ENCODE assay signal across 12 cellular contexts in genomic region chr3:52218454-52218853, GRCh38. TPM values are rescaled to one million over a fixed set of nuclear protein-coding genes. Genes with fewer than 3 reads are reported as not detected.
A peak's percentile ranks its signal among the peaks of the same experiment; 100 is the strongest.
DNase-seq lines count a peak whose midpoint lies in the region; ATAC-seq, FAIRE-seq and TF ChIP-seq lines count a peak whose summit lies in the region.
"Had no signal": no experiment of that assay in that cellular context is flagged by ENCODE, and none has a peak within 500 bp of the region (broad histone marks: within the 10 kb centered on the region; RNA-seq: fewer than 3 reads in every experiment).

No MANE protein-coding gene starts in this region.

- H3K4me1 Mint-ChIP-seq in activated naive CD8-positive, alpha-beta T cell treated with anti-CD3 and anti-CD28 coated beads, Interleukin-2, amount 10 ng/mL, durations not matched to agents 7 days and 5 days: peaks cover 50% of the 10 kb centered on the region

- intact Hi-C loops in vagina (cut with DNase I): loop anchor here (5.0 kb wide), 1 partner anchor 54 kb away; no protein-coding TSS in a partner anchor

- peak overlapping the region; percentile 58 for H3K27ac ChIP-seq in vagina

- no peaks in the 10 kb centered on the region for H3K9me3 ChIP-seq in mucosa of stomach (ENCODE audit: control insufficient read depth, low read length)
- H3K9me3 ChIP-seq in vagina: no peaks in the 10 kb centered on the region
- H3K9me3 ChIP-seq: Caco-2, pancreas had no signal

- H3K27me3 Mint-ChIP-seq in activated naive CD8-positive, alpha-beta T cell treated with anti-CD3 and anti-CD28 coated beads, Interleukin-2, amount 10 ng/mL, durations not matched to agents 7 days and 5 days: no peaks in the 10 kb centered on the region

- peak overlapping the region; percentile 93 for H3K27ac Mint-ChIP-seq in activated naive CD8-positive, alpha-beta T cell treated with anti-CD3 and anti-CD28 coated beads, Interleukin-2, amount 10 ng/mL, durations not matched to agents 7 days and 5 days

- no peak for TF ChIP-seq CTCF in vagina (IDR thresholded peaks at IDR 0.05)

- H3K36me3 Mint-ChIP-seq in activated naive CD8-positive, alpha-beta T cell treated with anti-CD3 and anti-CD28 coated beads, Interleukin-2, amount 10 ng/mL, durations not matched to agents 7 days and 5 days: peaks cover 28% of the 10 kb centered on the region

- peak; percentile 48 for DNase-seq in stimulated activated CD4-positive, alpha-beta T cell treated with anti-CD3 and anti-CD28 coated beads, Interleukin-15, amount 100 ng/mL, for 24 hours
- no peak for DNase-seq in stimulated activated CD4-positive, alpha-beta T cell treated with anti-CD3 and anti-CD28 coated beads, Interleukin-4, amount 100 ng/mL, for 4 hours
- peak; percentile 60 for DNase-seq in activated naive CD8-positive, alpha-beta T cell treated with anti-CD3 and anti-CD28 coated beads, Interleukin-2, amount 10 ng/mL, durations not matched to agents 7 days and 5 days
- DNase-seq in vagina (ENCODE audit: extremely low spot score in 2 of 2): no peak
- no peak for DNase-seq in stimulated activated naive CD4-positive, alpha-beta T cell treated with Interleukin-2 at 50 U/mL for 16 hours (lab: John Stamatoyannopoulos, UW)
- DNase-seq in GM12892 (ENCODE audit: insufficient read length): no peak
- DNase-seq: Caco-2, NCI-H1092 treated with DMSO at 0.1 percent for 48 hours had no signal

- no peaks in the 10 kb centered on the region for H3K9me3 Mint-ChIP-seq in activated naive CD8-positive, alpha-beta T cell treated with anti-CD3 and anti-CD28 coated beads, Interleukin-2, amount 10 ng/mL, durations not matched to agents 7 days and 5 days

- H3K4me3 ChIP-seq in mucosa of stomach (ENCODE audit: low read length): no peak overlapping the region
- H3K4me3 ChIP-seq in vagina: no peak overlapping the region
- H3K4me3 ChIP-seq: pancreas had no signal

- H3K36me3 ChIP-seq in mucosa of stomach (ENCODE audit: control insufficient read depth, insufficient read depth, low read length): peaks cover 7% of the 10 kb centered on the region
- peaks cover 0 to 18% of the 10 kb centered on the region in 2 donors for H3K36me3 ChIP-seq in vagina

- TF ChIP-seq POLR2A in vagina (IDR thresholded peaks at IDR 0.05) (no peak), GM12892 (IDR thresholded peaks at IDR 0.05; ENCODE audit: low read depth, low read length) (no peak)

- H3K4me1 ChIP-seq in mucosa of stomach (ENCODE audit: control insufficient read depth, insufficient read depth, low read length) (peaks cover 64% of the 10 kb centered on the region), vagina (peaks cover 46% of the 10 kb centered on the region)

- peak overlapping the region; percentile 87 for H3K4me3 Mint-ChIP-seq in activated naive CD8-positive, alpha-beta T cell treated with anti-CD3 and anti-CD28 coated beads, Interleukin-2, amount 10 ng/mL, durations not matched to agents 7 days and 5 days

- POLR2A ChIA-PET in activated naive CD8-positive, alpha-beta T cell treated with anti-CD3 and anti-CD28 coated beads, Interleukin-2, amount 10 ng/mL, durations not matched to agents 7 days and 5 days (lab: Charles Lee): interaction anchor here (0.6 to 5.2 kb wide), 7 partner anchors 9 to 1983 kb away, joined by 4 to 45 read pairs (median 8); partner anchors contain the start of genes ALAS1, GLYCTK and WDR82

- FAIRE-seq in GM12892 (lab: Jason Lieb, UNC): no peak
- FAIRE-seq: GM18507, pancreas had no signal

- H3K27me3 ChIP-seq in mucosa of stomach (ENCODE audit: control insufficient read depth, insufficient read depth, low read length) (no peaks in the 10 kb centered on the region), vagina (no peaks in the 10 kb centered on the region)
- H3K27me3 ChIP-seq: pancreas had no signal

- ATAC-seq in activated naive CD8-positive, alpha-beta T cell treated with anti-CD3 and anti-CD28 coated beads, Interleukin-2, amount 10 ng/mL, durations not matched to agents 7 days and 5 days (ENCODE audit: low read depth): peak; percentile 44
- no peak for ATAC-seq in GM21529 (IDR thresholded peaks at IDR 0.05; ENCODE audit: unreplicated experiment)
- ATAC-seq: pancreas had no signal

- H3K9ac ChIP-seq in mucosa of stomach (ENCODE audit: low read length): peak overlapping the region; percentile 46

RNA-seq across cellular contexts. Expression of gene TLR9, which starts 7.0 kb away (rescaled TPM):
- 1 to 10 TPM; 1.6 to 2.0 TPM for total RNA-seq in activated naive CD8-positive, alpha-beta T cell treated with anti-CD3 and anti-CD28 coated beads, Interleukin-2, amount 10 ng/mL, durations not matched to agents 7 days and 5 days
- not detected for total RNA-seq in vagina
- polyA plus RNA-seq in GM12892 (2012; ENCODE audit: missing spikeins): 0.30 TPM
- total RNA-seq: Caco-2 had no signal

RNA-seq across cellular contexts. Expression of gene ALAS1, which starts 20.5 kb away (rescaled TPM):
- 10 to 100 TPM; 46.9 to 50.1 TPM for total RNA-seq in activated naive CD8-positive, alpha-beta T cell treated with anti-CD3 and anti-CD28 coated beads, Interleukin-2, amount 10 ng/mL, durations not matched to agents 7 days and 5 days
- 41.5 TPM for total RNA-seq in vagina
- polyA plus RNA-seq in GM12892 (2012; ENCODE audit: missing spikeins): 58.3 TPM

RNA-seq across cellular contexts. Expression of gene TWF2, which starts 20.5 kb away (rescaled TPM):
- total RNA-seq in activated naive CD8-positive, alpha-beta T cell treated with anti-CD3 and anti-CD28 coated beads, Interleukin-2, amount 10 ng/mL, durations not matched to agents 7 days and 5 days: 100 to 1,000 TPM; 118 to 122 TPM
- 93.8 TPM for total RNA-seq in vagina
- 26.4 TPM for polyA plus RNA-seq in GM12892 (2012; ENCODE audit: missing spikeins)

RNA-seq across cellular contexts. Expression of gene PPM1M, which starts 27.1 kb away (rescaled TPM):
- total RNA-seq in activated naive CD8-positive, alpha-beta T cell treated with anti-CD3 and anti-CD28 coated beads, Interleukin-2, amount 10 ng/mL, durations not matched to agents 7 days and 5 days: 100 to 1,000 TPM; 101 to 105 TPM
- 25.0 TPM for total RNA-seq in vagina
- 24.1 TPM for polyA plus RNA-seq in GM12892 (2012; ENCODE audit: missing spikeins)

RNA-seq across cellular contexts. Expression of gene WDR82, which starts 60.0 kb away (rescaled TPM):
- 100 to 1,000 TPM; 134 to 140 TPM for total RNA-seq in activated naive CD8-positive, alpha-beta T cell treated with anti-CD3 and anti-CD28 coated beads, Interleukin-2, amount 10 ng/mL, durations not matched to agents 7 days and 5 days
- total RNA-seq in vagina: 44.4 TPM
- 34.7 TPM for polyA plus RNA-seq in GM12892 (2012; ENCODE audit: missing spikeins)

Comparison
In these comparisons a context has a peak if more than half of its experiments do, and no peak if none do; other contexts are left out.
1. DNase-seq: peak in stimulated activated CD4-positive, alpha-beta T cell treated with anti-CD3 and anti-CD28 coated beads, Interleukin-15, amount 100 ng/mL, for 24 hours (single experiment) and activated naive CD8-positive, alpha-beta T cell treated with anti-CD3 and anti-CD28 coated beads, Interleukin-2, amount 10 ng/mL, durations not matched to agents 7 days and 5 days (single experiment); none in stimulated activated CD4-positive, alpha-beta T cell treated with anti-CD3 and anti-CD28 coated beads, Interleukin-4, amount 100 ng/mL, for 4 hours (0 of 2), vagina (0 of 2), stimulated activated naive CD4-positive, alpha-beta T cell treated with Interleukin-2 at 50 U/mL for 16 hours (single experiment) and GM12892 (single experiment).